In the genomic region with DNA sequence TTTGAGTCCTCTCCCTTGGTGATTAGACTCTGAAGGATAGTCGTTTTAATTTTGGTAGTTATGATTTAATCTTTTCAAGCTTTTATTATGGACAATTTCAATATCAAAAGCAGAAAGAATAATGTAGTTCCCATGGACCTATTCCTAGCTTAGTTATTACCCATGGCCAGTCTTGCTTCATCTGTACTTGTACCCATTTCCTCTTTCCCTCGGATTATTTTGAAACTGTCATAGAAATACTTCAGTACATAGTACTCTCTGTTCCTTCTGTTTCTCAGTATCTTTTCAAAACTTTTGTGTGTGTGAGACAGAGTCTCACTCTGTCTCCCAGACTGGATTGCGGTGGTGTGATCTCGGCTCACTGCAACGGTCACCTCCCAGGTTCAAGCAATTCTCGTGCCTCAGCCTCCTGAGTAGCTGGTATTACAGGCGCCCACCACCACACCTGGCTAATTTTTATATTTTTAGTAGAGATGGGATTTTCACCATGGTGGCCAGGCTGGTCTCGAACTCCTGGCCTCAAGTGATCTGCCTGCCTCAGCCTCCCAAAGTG, we compare ENCODE assay signal across 11 cellular contexts.
DNase-seq lines count a peak whose midpoint lies in the region; ATAC-seq, FAIRE-seq and TF ChIP-seq lines count a peak whose summit lies in the region.
"Had no signal": no experiment of that assay in that cellular context is flagged by ENCODE, and none has a peak within 500 bp of the region (broad histone marks: within the 10 kb centered on the region; RNA-seq: fewer than 3 reads in every experiment).

No MANE protein-coding gene starts in this region.

- peak overlapping the region; percentile 34 to 88 (median 49) for H3K27ac ChIP-seq in sigmoid colon

- H3K4me3 ChIP-seq in sigmoid colon: no peak overlapping the region

- intact Hi-C loops in sigmoid colon (cut with DNase I) (no loop called here), head of caudate nucleus (cut with DNase I) (no loop called here)

- peak in 2 of 4 donors; percentile 27 to 62 for TF ChIP-seq EP300 in sigmoid colon (IDR thresholded peaks at IDR 0.05)

- no peak for TF ChIP-seq CTCF in sigmoid colon (IDR thresholded peaks at IDR 0.05)

- no peak for DNase-seq in central memory CD8-positive, alpha-beta T cell (ENCODE audit: low spot score in 2 of 2)
- no peak for DNase-seq in sigmoid colon
- no peak for DNase-seq in HTR-8/SVneo (ENCODE audit: insufficient read length, low spot score)
- DNase-seq in head of caudate nucleus: no peak
- no peak for DNase-seq in C1 segment of cervical spinal cord (lab: John Stamatoyannopoulos, UW)
- no peak for DNase-seq in epidermal melanocyte (ENCODE audit: insufficient read length, low spot score)
- DNase-seq: KG1 had no signal

- H3K4me1 ChIP-seq in sigmoid colon: peaks cover 0 to 85% (median 67%) of the 10 kb centered on the region in 4 donors

- H3K27me3 ChIP-seq in sigmoid colon: no peaks in the 10 kb centered on the region

- WGBS in sigmoid colon, 2 donors: 85 to 88% methylated on average over 8 of the region's 8 CpGs

- H3K4me3 Mint-ChIP-seq in central memory CD8-positive, alpha-beta T cell: no peak overlapping the region
- H3K4me3 Mint-ChIP-seq: activated T-helper 1 cell treated with anti-CD3 and anti-CD28 coated beads, Interleukin-12 subunit alpha, Interleukin-12 subunit beta, Interleukin-2, Interleukin-4 antibody, amounts not matched to agents 30 ng/mL and 10 ng/mL and 1 ng/mL, durations not matched to agents 14 hours and 24 hours and 36 hours had no signal

- peaks cover 4% of the 10 kb centered on the region for H3K36me3 Mint-ChIP-seq in central memory CD8-positive, alpha-beta T cell (ENCODE audit: insufficient read depth)

- no peaks in the 10 kb centered on the region for H3K36me3 ChIP-seq in sigmoid colon

- no peaks in the 10 kb centered on the region for H3K27me3 Mint-ChIP-seq in central memory CD8-positive, alpha-beta T cell

- ATAC-seq in GM18867 (IDR thresholded peaks at IDR 0.05; ENCODE audit: unreplicated experiment) (peak; percentile 39), HG03571 (IDR thresholded peaks at IDR 0.05; ENCODE audit: unreplicated experiment) (peak; percentile 35)
- no peak for ATAC-seq in central memory CD8-positive, alpha-beta T cell (replicated peaks; ENCODE audit: extremely low read depth, poor library complexity, severe bottlenecking)

- no peak for TF ChIP-seq POLR2A in sigmoid colon (IDR thresholded peaks at IDR 0.05)

- FAIRE-seq in HTR-8/SVneo (lab: Jason Lieb, UNC): no peak
- FAIRE-seq: GM12892 had no signal

- peaks cover 18% of the 10 kb centered on the region for H3K4me1 Mint-ChIP-seq in central memory CD8-positive, alpha-beta T cell

- peak overlapping the region; percentile 1 for H3K27ac Mint-ChIP-seq in central memory CD8-positive, alpha-beta T cell (ENCODE audit: low read depth)
- H3K27ac Mint-ChIP-seq: activated T-helper 1 cell treated with anti-CD3 and anti-CD28 coated beads, Interleukin-12 subunit alpha, Interleukin-12 subunit beta, Interleukin-2, Interleukin-4 antibody, amounts not matched to agents 30 ng/mL and 10 ng/mL and 1 ng/mL, durations not matched to agents 14 hours and 24 hours and 36 hours had no signal

- no peaks in the 10 kb centered on the region for H3K9me3 ChIP-seq in sigmoid colon

- no peaks in the 10 kb centered on the region for H3K9me3 Mint-ChIP-seq in central memory CD8-positive, alpha-beta T cell
- H3K9me3 Mint-ChIP-seq: activated T-helper 1 cell treated with anti-CD3 and anti-CD28 coated beads, Interleukin-12 subunit alpha, Interleukin-12 subunit beta, Interleukin-2, Interleukin-4 antibody, amounts not matched to agents 30 ng/mL and 10 ng/mL and 1 ng/mL, durations not matched to agents 14 hours and 24 hours and 36 hours had no signal
